25 cellular contexts compared by ENCODE assay signal in the genomic region with DNA sequence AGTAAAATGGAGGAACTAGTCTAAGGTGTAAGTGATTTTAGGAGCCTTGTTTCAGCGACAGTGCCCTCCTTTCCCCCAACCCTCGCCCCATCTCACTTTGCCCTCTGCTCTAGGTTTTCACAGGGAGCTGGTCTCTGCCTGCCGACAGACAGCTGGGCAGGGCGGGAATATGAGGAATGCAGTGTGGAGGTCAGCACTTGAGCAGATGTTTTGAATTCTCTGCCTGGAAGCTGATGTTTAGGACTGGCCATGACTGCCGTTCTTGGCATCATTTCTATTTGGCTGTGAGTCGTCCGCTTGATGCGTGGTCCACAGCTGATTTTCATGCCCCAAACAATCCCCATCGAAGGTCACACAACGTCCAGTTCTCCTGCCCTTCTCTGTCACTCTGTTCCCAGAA. TPM values are rescaled to one million over a fixed set of nuclear protein-coding genes. Genes with fewer than 3 reads are reported as not detected.
"Had no signal": no experiment of that assay in that cellular context is flagged by ENCODE, and none has a peak within 500 bp of the region (broad histone marks: within the 10 kb centered on the region; RNA-seq: fewer than 3 reads in every experiment).

No MANE protein-coding gene starts in this region.

- H3K4me3 Mint-ChIP-seq: activated CD8-positive, alpha-beta T cell treated with anti-CD3 and anti-CD28 coated beads, Interleukin-2, amount 10 ng/mL, durations not matched to agents 7 days and 5 days; memory B cell; nephron progenitor cell; stimulated activated memory B cell treated with anti-CD40 and anti-IgM and Interleukin-4, amounts not matched to agents 10 μg/mL and 1 μg/mL and 100 μg/mL, for 72 hours had no signal

- DNase-seq: activated CD4-positive, alpha-beta T cell treated with anti-CD3 and anti-CD28 coated beads for 1 hour; activated CD4-positive, alpha-beta T cell treated with anti-CD3 and anti-CD28 coated beads, Interleukin-2, amount 50 U/mL, for 1 hour; activated CD8-positive, alpha-beta T cell treated with anti-CD3 and anti-CD28 coated beads, Interleukin-2, amount 10 ng/mL, durations not matched to agents 7 days and 5 days; activated gamma-delta T cell treated with Interleukin-2 at 50 U/mL for 16 hours; activated T-cell treated with anti-CD3 and anti-CD28 coated beads, Interleukin-2, amount 50 U/mL, for 1 hour; adrenal gland; colonic mucosa; dorsolateral prefrontal cortex; esophagus squamous epithelium; heart left ventricle; left cardiac atrium; nephron progenitor cell; pancreas; right lobe of liver; small intestine; stimulated activated CD4-positive, alpha-beta T cell treated with anti-CD3 and anti-CD28 coated beads, Interleukin-2, amount 100 ng/mL, for 24 hours; stomach; T-helper 9 cell; transverse colon had no signal

- H3K4me1 Mint-ChIP-seq: memory B cell; nephron progenitor cell; stimulated activated memory B cell treated with anti-CD40 and anti-IgM and Interleukin-4, amounts not matched to agents 10 μg/mL and 1 μg/mL and 100 μg/mL, for 72 hours had no signal

- H3K27ac Mint-ChIP-seq: activated CD8-positive, alpha-beta T cell treated with anti-CD3 and anti-CD28 coated beads, Interleukin-2, amount 10 ng/mL, durations not matched to agents 7 days and 5 days; activated naive CD4-positive, alpha-beta T cell treated with anti-CD3 and anti-CD28 coated beads, Interleukin-2, amount 50 U/mL, for 72 hours; memory B cell; nephron progenitor cell; stimulated activated memory B cell treated with anti-CD40 and anti-IgM and Interleukin-4, amounts not matched to agents 10 μg/mL and 1 μg/mL and 100 μg/mL, for 72 hours had no signal

- H3K36me3 Mint-ChIP-seq: stimulated activated memory B cell treated with anti-CD40 and anti-IgM and Interleukin-4, amounts not matched to agents 10 μg/mL and 1 μg/mL and 100 μg/mL, for 72 hours had no signal

RNA-seq across cellular contexts. Expression of a gene that starts 55.1 kb away (rescaled TPM):
- total RNA-seq: activated naive CD4-positive, alpha-beta T cell treated with anti-CD3 and anti-CD28 coated beads, Interleukin-2, amount 50 U/mL, for 72 hours; adrenal gland; breast epithelium; colonic mucosa; esophagus squamous epithelium; heart left ventricle; left cardiac atrium; liver; right lobe of liver; stomach; T-helper 1 cell treated with Interleukin-12 subunit alpha and Interleukin-12 subunit beta and Interleukin-4 antibody, amounts not matched to agents 30 ng/mL and 1 ng/mL, for 36 hours; transverse colon had no signal
- polyA plus RNA-seq: adrenal gland, heart left ventricle, liver, small intestine, stomach had no signal
